ENCODE assay signal across 18 cellular contexts in the genomic region with DNA sequence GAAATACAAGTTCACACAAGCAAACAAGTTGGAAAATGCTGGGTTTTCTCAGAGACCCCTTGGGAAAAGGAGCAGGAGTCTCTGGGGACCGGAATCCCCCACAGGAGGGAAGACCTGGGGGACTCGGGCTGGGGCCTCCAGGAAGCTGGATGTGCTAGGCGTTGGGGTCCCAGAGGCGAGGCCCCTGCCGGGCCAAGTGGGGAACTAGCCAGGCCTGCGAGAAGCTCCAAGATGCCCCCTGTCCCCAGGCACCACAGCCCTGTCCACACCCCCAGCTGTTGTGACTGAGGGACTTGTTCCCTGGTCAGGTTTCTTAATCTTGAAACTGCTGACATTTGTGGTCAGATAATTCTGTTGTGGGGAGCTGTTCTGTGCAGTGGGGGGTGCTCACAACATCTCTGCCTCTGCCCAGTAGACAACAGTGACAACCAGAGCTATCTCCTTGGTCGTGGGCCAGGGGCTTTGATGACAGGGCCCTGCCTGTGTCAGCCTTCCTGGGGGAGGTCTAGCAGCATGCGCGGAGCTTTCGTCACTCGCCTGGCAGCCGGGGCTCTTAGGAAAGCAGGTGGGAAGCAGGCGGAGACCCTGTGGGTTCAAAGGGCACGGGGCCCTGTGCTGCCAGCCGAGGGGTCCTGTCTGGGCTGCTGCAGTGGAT.
"Had no signal": no experiment of that assay in that cellular context is flagged by ENCODE, and none has a peak within 500 bp of the region (broad histone marks: within the 10 kb centered on the region; RNA-seq: fewer than 3 reads in every experiment).

No MANE protein-coding gene starts in this region.

- H3K36me3 Mint-ChIP-seq: activated naive CD4-positive, alpha-beta T cell treated with anti-CD3 and anti-CD28 coated beads, Interleukin-2, amount 50 U/mL, for 72 hours; memory B cell; naive B cell had no signal

- H3K27ac Mint-ChIP-seq: activated CD4-positive, alpha-beta T cell treated with anti-CD3 and anti-CD28 coated beads for 36 hours; activated naive CD4-positive, alpha-beta T cell treated with anti-CD3 and anti-CD28 coated beads, Interleukin-2, amount 50 U/mL, for 72 hours; memory B cell; T-helper 2 cell treated with Interferon-gamma antibody and Interleukin-4, amounts not matched to agents 5 μg/mL and 100 μg/mL, for 36 hours had no signal

- H3K27me3 ChIP-seq: pancreas, uterus had no signal

- H3K9me3 ChIP-seq: left lung, pancreas, sigmoid colon, spleen, tibial nerve, uterus had no signal

- H3K4me3 Mint-ChIP-seq: activated CD4-positive, alpha-beta T cell treated with anti-CD3 and anti-CD28 coated beads for 36 hours; memory B cell; naive B cell; T-helper 2 cell treated with Interferon-gamma antibody and Interleukin-4, amounts not matched to agents 5 μg/mL and 100 μg/mL, for 36 hours had no signal

- H3K36me3 ChIP-seq: left lung, pancreas, sigmoid colon, spleen, tibial nerve, uterus had no signal

- H3K4me1 ChIP-seq: left lung, spleen had no signal

- ATAC-seq: activated CD4-positive, alpha-beta T cell treated with anti-CD3 and anti-CD28 coated beads for 36 hours; activated naive CD4-positive, alpha-beta T cell treated with anti-CD3 and anti-CD28 coated beads, Interleukin-2, amount 50 U/mL, for 72 hours; left lung; pancreas had no signal

- DNase-seq: activated CD4-positive, alpha-beta T cell treated with anti-CD3 and anti-CD28 coated beads for 36 hours; activated CD4-positive, alpha-beta T cell treated with anti-CD3 and anti-CD28 coated beads, Interleukin-2, amount 50 U/mL, for 48 hours; activated gamma-delta T cell; central memory CD4-positive, alpha-beta T cell; erythroblast; kidney; naive B cell; pancreas; sigmoid colon; spleen; stimulated activated CD8-positive, alpha-beta memory T cell treated with anti-CD3 and anti-CD28 coated beads, Interleukin-4, amount 100 ng/mL, for 48 hours; stimulated activated naive CD4-positive, alpha-beta T cell treated with Interleukin-2 at 50 U/mL for 16 hours; uterus had no signal

- H3K27ac ChIP-seq: left lung, pancreas, sigmoid colon, spleen, uterus had no signal

- H3K4me3 ChIP-seq: left lung, pancreas, sigmoid colon, spleen, tibial nerve, uterus had no signal

- H3K9me3 Mint-ChIP-seq: activated naive CD4-positive, alpha-beta T cell treated with anti-CD3 and anti-CD28 coated beads, Interleukin-2, amount 50 U/mL, for 72 hours; memory B cell; naive B cell; T-helper 2 cell treated with Interferon-gamma antibody and Interleukin-4, amounts not matched to agents 5 μg/mL and 100 μg/mL, for 36 hours had no signal

- H3K4me1 Mint-ChIP-seq: activated CD4-positive, alpha-beta T cell treated with anti-CD3 and anti-CD28 coated beads for 36 hours; memory B cell; naive B cell had no signal
